25 cellular contexts compared by ENCODE assay signal in the genomic region with DNA sequence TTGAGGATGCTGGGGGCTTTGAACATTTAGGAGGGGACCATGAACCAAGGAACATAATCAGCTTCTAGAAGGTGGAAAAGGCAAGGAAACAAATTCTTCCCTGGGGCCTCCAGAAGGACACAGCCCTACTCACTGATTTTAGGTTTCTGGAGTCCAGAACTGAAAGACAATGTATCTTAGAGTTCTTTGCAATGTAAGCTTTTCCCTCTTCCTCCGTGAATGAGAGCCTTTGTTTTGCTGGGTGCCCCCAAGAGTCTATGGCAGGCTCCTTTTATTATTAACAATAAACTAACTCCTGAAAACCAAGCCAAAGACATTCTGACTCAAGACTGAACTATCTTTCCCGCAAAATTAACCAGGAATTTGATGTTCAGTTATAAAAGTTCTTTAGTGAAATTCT.
"Had no signal": no experiment of that assay in that cellular context is flagged by ENCODE, and none has a peak within 500 bp of the region (broad histone marks: within the 10 kb centered on the region; RNA-seq: fewer than 3 reads in every experiment).

No MANE protein-coding gene starts in this region.

- ATAC-seq: activated T-cell treated with anti-CD3 and anti-CD28 coated beads, Interleukin-2, amount 50 U/mL, for 4 hours; activated T-helper 17 cell treated with anti-CD3 and anti-CD28 coated beads, Interleukin-2, amount 50 U/mL, for 72 hours; left cardiac atrium; left ventricle myocardium superior; naive thymus-derived CD4-positive, alpha-beta T cell; right lobe of liver; stimulated activated naive B cell treated with anti-CD40 and anti-IgM and Interleukin-4, amounts not matched to agents 10 μg/mL and 1 μg/mL and 100 μg/mL, for 72 hours; upper lobe of right lung; WTC11 had no signal

- H3K9me3 Mint-ChIP-seq: activated CD4-positive, alpha-beta memory T cell treated with anti-CD3 and anti-CD28 coated beads, Interleukin-2, amount 10 ng/mL, durations not matched to agents 7 days and 5 days; activated CD4-positive, alpha-beta T cell treated with anti-CD3 and anti-CD28 coated beads, Interleukin-2, amount 10 ng/mL, durations not matched to agents 7 days and 5 days; activated naive CD4-positive, alpha-beta T cell treated with anti-CD3 and anti-CD28 coated beads, Interleukin-2, amount 50 U/mL, for 24 hours; activated T-cell treated with anti-CD3 and anti-CD28 coated beads, Interleukin-2, amount 50 U/mL, for 4 hours; activated T-helper 17 cell treated with anti-CD3 and anti-CD28 coated beads, Interleukin-2, amount 50 U/mL, for 72 hours; central memory CD8-positive, alpha-beta T cell; mesothelial cell of epicardium; naive thymus-derived CD4-positive, alpha-beta T cell; neural crest cell; stimulated activated naive B cell treated with anti-CD40 and anti-IgM and Interleukin-4, amounts not matched to agents 10 μg/mL and 1 μg/mL and 100 μg/mL, for 72 hours; WTC11 had no signal

- H3K27ac Mint-ChIP-seq: activated CD4-positive, alpha-beta memory T cell treated with anti-CD3 and anti-CD28 coated beads, Interleukin-2, amount 10 ng/mL, durations not matched to agents 7 days and 5 days; activated CD4-positive, alpha-beta T cell treated with anti-CD3 and anti-CD28 coated beads, Interleukin-2, amount 10 ng/mL, durations not matched to agents 7 days and 5 days; activated naive CD4-positive, alpha-beta T cell treated with anti-CD3 and anti-CD28 coated beads, Interleukin-2, amount 50 U/mL, for 24 hours; activated T-helper 17 cell treated with anti-CD3 and anti-CD28 coated beads, Interleukin-2, amount 50 U/mL, for 72 hours; mesothelial cell of epicardium; naive thymus-derived CD4-positive, alpha-beta T cell; stimulated activated naive B cell treated with anti-CD40 and anti-IgM and Interleukin-4, amounts not matched to agents 10 μg/mL and 1 μg/mL and 100 μg/mL, for 72 hours; WTC11 had no signal

- H3K36me3 Mint-ChIP-seq: activated naive CD4-positive, alpha-beta T cell treated with anti-CD3 and anti-CD28 coated beads, Interleukin-2, amount 50 U/mL, for 24 hours; naive thymus-derived CD4-positive, alpha-beta T cell; stimulated activated naive B cell treated with anti-CD40 and anti-IgM and Interleukin-4, amounts not matched to agents 10 μg/mL and 1 μg/mL and 100 μg/mL, for 72 hours; WTC11 had no signal

- H3K4me3 Mint-ChIP-seq: activated CD4-positive, alpha-beta memory T cell treated with anti-CD3 and anti-CD28 coated beads, Interleukin-2, amount 10 ng/mL, durations not matched to agents 7 days and 5 days; activated CD4-positive, alpha-beta T cell treated with anti-CD3 and anti-CD28 coated beads, Interleukin-2, amount 10 ng/mL, durations not matched to agents 7 days and 5 days; activated naive CD4-positive, alpha-beta T cell treated with anti-CD3 and anti-CD28 coated beads, Interleukin-2, amount 50 U/mL, for 24 hours; activated T-cell treated with anti-CD3 and anti-CD28 coated beads, Interleukin-2, amount 50 U/mL, for 4 hours; activated T-helper 17 cell treated with anti-CD3 and anti-CD28 coated beads, Interleukin-2, amount 50 U/mL, for 72 hours; central memory CD8-positive, alpha-beta T cell; mesothelial cell of epicardium; naive thymus-derived CD4-positive, alpha-beta T cell; neural crest cell; stimulated activated naive B cell treated with anti-CD40 and anti-IgM and Interleukin-4, amounts not matched to agents 10 μg/mL and 1 μg/mL and 100 μg/mL, for 72 hours; WTC11 had no signal

- DNase-seq: activated CD4-positive, alpha-beta memory T cell treated with anti-CD3 and anti-CD28 coated beads, Interleukin-2, amount 10 ng/mL, durations not matched to agents 7 days and 5 days; activated CD4-positive, alpha-beta T cell treated with anti-CD3 and anti-CD28 coated beads for 1 hour; activated CD4-positive, alpha-beta T cell treated with anti-CD3 and anti-CD28 coated beads, Interleukin-2, amount 10 ng/mL, durations not matched to agents 7 days and 5 days; activated CD8-positive, alpha-beta memory T cell treated with anti-CD3 and anti-CD28 coated beads, Interleukin-2, amount 50 U/mL, for 48 hours; activated T-cell treated with anti-CD3 and anti-CD28 coated beads, Interleukin-2, amount 50 U/mL, for 4 hours; dermis blood vessel endothelial cell; effector CD4-positive, alpha-beta T cell; left cardiac atrium; left ventricle myocardium superior; naive thymus-derived CD4-positive, alpha-beta T cell; occipital lobe; right lobe of liver; stimulated activated CD4-positive, alpha-beta T cell treated with anti-CD3 and anti-CD28 coated beads, Interleukin-1b, Interleukin-23, amount 100 ng/mL, for 48 hours; stimulated activated CD4-positive, alpha-beta T cell treated with anti-CD3 and anti-CD28 coated beads, Interleukin-4, amount 100 ng/mL, for 4 hours; stimulated activated naive B cell treated with anti-CD40 and anti-IgM and Interleukin-4, amounts not matched to agents 10 μg/mL and 1 μg/mL and 100 μg/mL, for 72 hours; stomach; T-helper 2 cell; thyroid gland; upper lobe of right lung had no signal

- H3K4me1 Mint-ChIP-seq: activated CD4-positive, alpha-beta memory T cell treated with anti-CD3 and anti-CD28 coated beads, Interleukin-2, amount 10 ng/mL, durations not matched to agents 7 days and 5 days; activated CD4-positive, alpha-beta T cell treated with anti-CD3 and anti-CD28 coated beads, Interleukin-2, amount 10 ng/mL, durations not matched to agents 7 days and 5 days; activated naive CD4-positive, alpha-beta T cell treated with anti-CD3 and anti-CD28 coated beads, Interleukin-2, amount 50 U/mL, for 24 hours; activated T-helper 17 cell treated with anti-CD3 and anti-CD28 coated beads, Interleukin-2, amount 50 U/mL, for 72 hours; central memory CD8-positive, alpha-beta T cell; stimulated activated naive B cell treated with anti-CD40 and anti-IgM and Interleukin-4, amounts not matched to agents 10 μg/mL and 1 μg/mL and 100 μg/mL, for 72 hours had no signal
